In genomic region chr17:43576563-43577229, GRCh38 we compare ENCODE assay signal across 8 cellular contexts. TPM values are rescaled to one million over a fixed set of nuclear protein-coding genes. Genes with fewer than 3 reads are reported as not detected.
DNase-seq lines count a peak whose midpoint lies in the region; ATAC-seq and TF ChIP-seq lines count a peak whose summit lies in the region.

No MANE protein-coding gene starts in this region.

- H3K4me1 Mint-ChIP-seq in stimulated activated effector memory CD8-positive, alpha-beta T cell treated with anti-CD3 and anti-CD28 coated beads, Interleukin-12 subunit alpha, Interleukin-12 subunit beta, amount 100 ng/mL, for 72 hours: peaks cover 15% of the 10 kb centered on the region

- peak; percentile 91 for TF ChIP-seq CTCF in epithelial cell of esophagus (IDR thresholded peaks at IDR 0.05; ENCODE audit: insufficient read depth, low read depth, low read length, missing control alignments)

- peaks cover 3% of the 10 kb centered on the region for H3K4me1 ChIP-seq in NT2/D1 (ENCODE audit: insufficient read depth, insufficient read length)

- H3K4me3 ChIP-seq in NT2/D1 (ENCODE audit: insufficient read length, low read depth): no peak overlapping the region
- H3K4me3 ChIP-seq in epithelial cell of esophagus (ENCODE audit: low read length): no peak overlapping the region

- H3K36me3 ChIP-seq in NT2/D1 (ENCODE audit: insufficient read depth, insufficient read length, low read length): no peaks in the 10 kb centered on the region

- no peaks in the 10 kb centered on the region for H3K36me3 Mint-ChIP-seq in stimulated activated effector memory CD8-positive, alpha-beta T cell treated with anti-CD3 and anti-CD28 coated beads, Interleukin-12 subunit alpha, Interleukin-12 subunit beta, amount 100 ng/mL, for 72 hours

- H3K9me3 Mint-ChIP-seq in stimulated activated effector memory CD8-positive, alpha-beta T cell treated with anti-CD3 and anti-CD28 coated beads, Interleukin-12 subunit alpha, Interleukin-12 subunit beta, amount 100 ng/mL, for 72 hours: no peaks in the 10 kb centered on the region

- H3K9me3 ChIP-seq in NT2/D1 (ENCODE audit: insufficient read depth, low read length): no peaks in the 10 kb centered on the region

- H3K4me3 Mint-ChIP-seq in stimulated activated effector memory CD8-positive, alpha-beta T cell treated with anti-CD3 and anti-CD28 coated beads, Interleukin-12 subunit alpha, Interleukin-12 subunit beta, amount 100 ng/mL, for 72 hours: no peak overlapping the region

- peak; percentile 78 for DNase-seq in CD1c-positive myeloid dendritic cell (ENCODE audit: extremely low spot score)
- peak; percentile 67 for DNase-seq in HK-2 (ENCODE audit: unreplicated experiment)
- DNase-seq in NT2/D1 (ENCODE audit: low read depth, low spot score): peak; percentile 72
- peak; percentile 22 to 33 (median 30) for DNase-seq in activated CD8-positive, alpha-beta memory T cell treated with anti-CD3 and anti-CD28 coated beads for 48 hours (ENCODE audit: low read depth in 2 of 3, low spot score in 2 of 3)
- DNase-seq in epithelial cell of esophagus (ENCODE audit: low read depth): peak; percentile 71
- DNase-seq in mucosa of gallbladder (ENCODE audit: low spot score): peak; percentile 74
- peak; percentile 36 to 74 for DNase-seq in stimulated activated effector memory CD8-positive, alpha-beta T cell treated with anti-CD3 and anti-CD28 coated beads, Interleukin-12 subunit alpha, Interleukin-12 subunit beta, amount 100 ng/mL, for 72 hours (ENCODE audit: low spot score in 2 of 2)

- peak; percentile 76 for ATAC-seq in stimulated activated effector memory CD8-positive, alpha-beta T cell treated with anti-CD3 and anti-CD28 coated beads, Interleukin-12 subunit alpha, Interleukin-12 subunit beta, amount 100 ng/mL, for 72 hours
- ATAC-seq in HG03571 (IDR thresholded peaks at IDR 0.05; ENCODE audit: unreplicated experiment): no peak

- no peak overlapping the region for H3K27ac Mint-ChIP-seq in stimulated activated effector memory CD8-positive, alpha-beta T cell treated with anti-CD3 and anti-CD28 coated beads, Interleukin-12 subunit alpha, Interleukin-12 subunit beta, amount 100 ng/mL, for 72 hours

- H3K9ac ChIP-seq in NT2/D1 (ENCODE audit: insufficient read length, low read depth): no peak overlapping the region

- no peaks in the 10 kb centered on the region for H3K27me3 ChIP-seq in NT2/D1 (ENCODE audit: insufficient read depth, insufficient read length)

RNA-seq across cellular contexts. Expression of gene ETV4, which starts 30.6 kb away (rescaled TPM):
- 47.6 TPM for total RNA-seq in mucosa of gallbladder
